9 cellular contexts compared by ENCODE assay signal in genomic region chr2:85504434-85505261, GRCh38. TPM values are rescaled to one million over a fixed set of nuclear protein-coding genes. Genes with fewer than 3 reads are reported as not detected.
A peak's percentile ranks its signal among the peaks of the same experiment; 100 is the strongest.
DNase-seq lines count a peak whose midpoint lies in the region; ATAC-seq and TF ChIP-seq lines count a peak whose summit lies in the region.
"Had no signal": no experiment of that assay in that cellular context is flagged by ENCODE, and none has a peak within 500 bp of the region (broad histone marks: within the 10 kb centered on the region; RNA-seq: fewer than 3 reads in every experiment).

No MANE protein-coding gene starts in this region.

- TF ChIP-seq CTCF in uterus (IDR thresholded peaks at IDR 0.05) = no peak
- no peak for TF ChIP-seq CTCF in GM20000 (IDR thresholded peaks at IDR 0.05; ENCODE audit: extremely low read depth, missing control alignments)

- no peaks in the 10 kb centered on the region for H3K9me3 ChIP-seq in uterus

- intact Hi-C loops in left cardiac atrium (cut with DNase I) = loop anchor here in 1 of 2 donors (2.0 kb wide), 1 partner anchor 68 kb away; no protein-coding TSS in a partner anchor
- intact Hi-C loops in uterus (cut with DNase I; ENCODE audit: low total_unique reads) = no loop called here

- no peak overlapping the region for H3K4me3 ChIP-seq in uterus

- no peak overlapping the region for H3K27ac ChIP-seq in uterus
- H3K27ac ChIP-seq: C4-2B had no signal

- TF ChIP-seq POLR2A in uterus (IDR thresholded peaks at IDR 0.05) = no peak

- H3K36me3 ChIP-seq in uterus = no peaks in the 10 kb centered on the region

- DNase-seq in NCI-H748 (lab: John Stamatoyannopoulos, UW; ENCODE audit: unreplicated experiment) (peak; percentile 11), NCI-H748 treated with DMSO at 0.1 percent for 48 hours (lab: John Stamatoyannopoulos, UW) (no peak), SW 1271 (lab: John Stamatoyannopoulos, UW) (peak; percentile 65 to 88), left cardiac atrium (peak; percentile 60), uterus (peak; percentile 26 to 33), hippocampal formation (lab: John Stamatoyannopoulos, UW) (no peak), GM20000 (ENCODE audit: low spot score) (no peak)

- peak; percentile 43 to 88 for ATAC-seq in left cardiac atrium
- ATAC-seq in GM18502 (IDR thresholded peaks at IDR 0.05; ENCODE audit: poor library complexity, unreplicated experiment) = no peak

- peaks cover 0 to 6% of the 10 kb centered on the region in 2 donors for H3K4me1 ChIP-seq in uterus

- no peaks in the 10 kb centered on the region for H3K27me3 ChIP-seq in uterus

RNA-seq across cellular contexts. Expression of gene MAT2A, which starts 34.3 kb away (rescaled TPM):
- total RNA-seq in left cardiac atrium (100 to 1,000 TPM; 107 to 389 TPM), uterus (100 to 1,000 TPM in 3 of 4 donors, 10 to 100 TPM in 1; 77.1 to 249 (median 108) TPM)

RNA-seq across cellular contexts. Expression of gene GGCX, which starts 56.6 kb away (rescaled TPM):
- total RNA-seq in left cardiac atrium (10 to 100 TPM; 34.0 to 37.3 TPM), uterus (10 to 100 TPM; 14.1 to 54.1 (median 37.9) TPM)

Comparison
In these comparisons a context has a peak if more than half of its experiments do, and no peak if none do; other contexts are left out.
1. DNase-seq: peak in NCI-H748 (single experiment), SW 1271 (2 of 2), left cardiac atrium (single experiment) and uterus (2 of 2); none in NCI-H748 treated with DMSO at 0.1 percent for 48 hours (single experiment), hippocampal formation (0 of 2) and GM20000 (single experiment).